11 cellular contexts compared by ENCODE assay signal in genomic region chr15:29736012-29736744, GRCh38.
A peak's percentile ranks its signal among the peaks of the same experiment; 100 is the strongest.
DNase-seq lines count a peak whose midpoint lies in the region; ATAC-seq, FAIRE-seq and TF ChIP-seq lines count a peak whose summit lies in the region.
"Had no signal": no experiment of that assay in that cellular context is flagged by ENCODE, and none has a peak within 500 bp of the region (broad histone marks: within the 10 kb centered on the region; RNA-seq: fewer than 3 reads in every experiment).

No MANE protein-coding gene starts in this region.

- H3K27me3 ChIP-seq in pancreas, result no peaks in the 10 kb centered on the region
- H3K27me3 ChIP-seq: stomach had no signal

- H3K4me3 Mint-ChIP-seq in activated T-cell treated with anti-CD3 and anti-CD28 coated beads, Interleukin-2, amount 50 U/mL, for 72 hours, result peak overlapping the region in 1 of 2 donors; percentile 1
- H3K4me3 Mint-ChIP-seq in activated T-cell treated with anti-CD3 and anti-CD28 coated beads, Interleukin-2, amount 50 U/mL, for 4 hours, result no peak overlapping the region
- H3K4me3 Mint-ChIP-seq: activated naive CD4-positive, alpha-beta T cell treated with anti-CD3 and anti-CD28 coated beads, Interleukin-2, amount 50 U/mL, for 24 hours had no signal

- H3K27ac Mint-ChIP-seq in activated T-cell treated with anti-CD3 and anti-CD28 coated beads, Interleukin-2, amount 50 U/mL, for 72 hours, result no peak overlapping the region
- H3K27ac Mint-ChIP-seq: activated naive CD4-positive, alpha-beta T cell treated with anti-CD3 and anti-CD28 coated beads, Interleukin-2, amount 50 U/mL, for 24 hours had no signal

- WGBS in pancreas, 2 donors, result 72 to 80% methylated on average over 3 of the region's 3 CpGs

- peaks cover 8% of the 10 kb centered on the region for H3K4me1 Mint-ChIP-seq in activated T-cell treated with anti-CD3 and anti-CD28 coated beads, Interleukin-2, amount 50 U/mL, for 72 hours (ENCODE audit: low read depth)
- H3K4me1 Mint-ChIP-seq in activated T-cell treated with anti-CD3 and anti-CD28 coated beads, Interleukin-2, amount 50 U/mL, for 4 hours (ENCODE audit: low read depth), result no peaks in the 10 kb centered on the region
- H3K4me1 Mint-ChIP-seq: activated naive CD4-positive, alpha-beta T cell treated with anti-CD3 and anti-CD28 coated beads, Interleukin-2, amount 50 U/mL, for 24 hours had no signal

- H3K9me3 ChIP-seq in pancreas, result no peaks in the 10 kb centered on the region
- H3K9me3 ChIP-seq: stomach had no signal

- no peak for TF ChIP-seq CTCF in VCaP (conservative IDR thresholded peaks at IDR 0.05)
- no peak for TF ChIP-seq CTCF in pancreas (IDR thresholded peaks at IDR 0.05)

- H3K4me3 ChIP-seq in pancreas, result no peak overlapping the region
- H3K4me3 ChIP-seq: stomach had no signal

- peaks cover 20% of the 10 kb centered on the region for H3K27me3 Mint-ChIP-seq in activated T-cell treated with anti-CD3 and anti-CD28 coated beads, Interleukin-2, amount 50 U/mL, for 72 hours (ENCODE audit: low read depth)
- peaks cover 3% of the 10 kb centered on the region for H3K27me3 Mint-ChIP-seq in activated T-cell treated with anti-CD3 and anti-CD28 coated beads, Interleukin-2, amount 50 U/mL, for 4 hours (ENCODE audit: low read depth)

- peak in 1 of 2 donors; percentile 12 for DNase-seq in activated T-cell treated with anti-CD3 and anti-CD28 coated beads, Interleukin-2, amount 50 U/mL, for 72 hours
- no peak for DNase-seq in activated T-cell treated with anti-CD3 and anti-CD28 coated beads, Interleukin-2, amount 50 U/mL, for 4 hours
- DNase-seq in pancreas (no peak), NCI-H748 (lab: John Stamatoyannopoulos, UW; ENCODE audit: unreplicated experiment) (no peak), activated gamma-delta T cell treated with Interleukin-2 at 50 U/mL for 16 hours (no peak), DMS 273 (lab: John Stamatoyannopoulos, UW; ENCODE audit: unreplicated experiment) (no peak)
- DNase-seq: MV-4-11, stomach had no signal

- intact Hi-C loops in pancreas (cut with DNase I), result no loop called here

- H3K27ac ChIP-seq in VCaP (peak overlapping the region; percentile 82), pancreas (peak overlapping the region in 3 of 4 donors; percentile 10 to 55 (median 26))

- peaks cover 0 to 30% (median 15%) of the 10 kb centered on the region in 3 donors for H3K36me3 ChIP-seq in pancreas

- no peaks in the 10 kb centered on the region for H3K9me3 Mint-ChIP-seq in activated T-cell treated with anti-CD3 and anti-CD28 coated beads, Interleukin-2, amount 50 U/mL, for 72 hours
- H3K9me3 Mint-ChIP-seq in activated T-cell treated with anti-CD3 and anti-CD28 coated beads, Interleukin-2, amount 50 U/mL, for 4 hours, result no peaks in the 10 kb centered on the region
- H3K9me3 Mint-ChIP-seq: activated naive CD4-positive, alpha-beta T cell treated with anti-CD3 and anti-CD28 coated beads, Interleukin-2, amount 50 U/mL, for 24 hours had no signal

- no peaks in the 10 kb centered on the region for H3K36me3 Mint-ChIP-seq in activated T-cell treated with anti-CD3 and anti-CD28 coated beads, Interleukin-2, amount 50 U/mL, for 72 hours (ENCODE audit: insufficient read depth in 2 of 2)
- no peaks in the 10 kb centered on the region for H3K36me3 Mint-ChIP-seq in activated T-cell treated with anti-CD3 and anti-CD28 coated beads, Interleukin-2, amount 50 U/mL, for 4 hours (ENCODE audit: insufficient read depth)
- H3K36me3 Mint-ChIP-seq: activated naive CD4-positive, alpha-beta T cell treated with anti-CD3 and anti-CD28 coated beads, Interleukin-2, amount 50 U/mL, for 24 hours had no signal

- peaks cover 0 to 22% (median 0%) of the 10 kb centered on the region in 3 donors for H3K4me1 ChIP-seq in pancreas

- no peak for FAIRE-seq in pancreas (lab: Jason Lieb, UNC)

- peak; percentile 65 to 82 for ATAC-seq in activated T-cell treated with anti-CD3 and anti-CD28 coated beads, Interleukin-2, amount 50 U/mL, for 72 hours (replicated peaks in 1 of 2)
- no peak for ATAC-seq in activated T-cell treated with anti-CD3 and anti-CD28 coated beads, Interleukin-2, amount 50 U/mL, for 4 hours
- ATAC-seq in HG02798 (IDR thresholded peaks at IDR 0.05; ENCODE audit: poor library complexity, unreplicated experiment), result peak; percentile 56
- peak in 1 of 4 donors; percentile 14 for ATAC-seq in pancreas

Comparison
In these comparisons a context has a peak if more than half of its experiments do, and no peak if none do; other contexts are left out.
1. ATAC-seq: peak in activated T-cell treated with anti-CD3 and anti-CD28 coated beads, Interleukin-2, amount 50 U/mL, for 72 hours (2 of 2) and HG02798 (single experiment); none in activated T-cell treated with anti-CD3 and anti-CD28 coated beads, Interleukin-2, amount 50 U/mL, for 4 hours (0 of 2).